Comparison of ENCODE assay signal across 1 cellular context in the genomic region with DNA sequence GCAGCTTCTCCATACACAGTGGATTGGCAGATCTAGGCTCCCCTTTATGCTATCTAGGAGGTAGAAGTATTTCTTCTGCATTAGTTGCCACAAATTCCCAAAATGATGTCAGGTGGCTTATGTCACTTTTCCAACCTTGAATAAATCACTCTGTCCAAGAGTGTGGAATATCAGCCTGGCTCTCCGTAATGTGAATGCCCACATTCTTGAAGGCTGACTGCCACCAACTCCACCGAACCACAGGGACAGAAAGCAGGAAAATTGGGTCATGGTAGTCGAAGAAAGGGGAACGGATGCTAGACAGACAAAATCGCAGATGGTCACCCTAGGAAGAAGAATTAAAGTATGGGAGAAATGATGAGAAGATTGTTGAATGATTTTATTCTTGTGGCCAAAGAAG.
TF ChIP-seq lines count a peak whose summit lies in the region.

No MANE protein-coding gene starts in this region.

TF ChIP-seq in SK-N-SH treated with all-trans-retinoic acid at 6 μM for 48 hours, 23 proteins besides CTCF, POLR2A, EP300 and RAD21 (continued from another document):
- TF ChIP-seq, protein P1, sequence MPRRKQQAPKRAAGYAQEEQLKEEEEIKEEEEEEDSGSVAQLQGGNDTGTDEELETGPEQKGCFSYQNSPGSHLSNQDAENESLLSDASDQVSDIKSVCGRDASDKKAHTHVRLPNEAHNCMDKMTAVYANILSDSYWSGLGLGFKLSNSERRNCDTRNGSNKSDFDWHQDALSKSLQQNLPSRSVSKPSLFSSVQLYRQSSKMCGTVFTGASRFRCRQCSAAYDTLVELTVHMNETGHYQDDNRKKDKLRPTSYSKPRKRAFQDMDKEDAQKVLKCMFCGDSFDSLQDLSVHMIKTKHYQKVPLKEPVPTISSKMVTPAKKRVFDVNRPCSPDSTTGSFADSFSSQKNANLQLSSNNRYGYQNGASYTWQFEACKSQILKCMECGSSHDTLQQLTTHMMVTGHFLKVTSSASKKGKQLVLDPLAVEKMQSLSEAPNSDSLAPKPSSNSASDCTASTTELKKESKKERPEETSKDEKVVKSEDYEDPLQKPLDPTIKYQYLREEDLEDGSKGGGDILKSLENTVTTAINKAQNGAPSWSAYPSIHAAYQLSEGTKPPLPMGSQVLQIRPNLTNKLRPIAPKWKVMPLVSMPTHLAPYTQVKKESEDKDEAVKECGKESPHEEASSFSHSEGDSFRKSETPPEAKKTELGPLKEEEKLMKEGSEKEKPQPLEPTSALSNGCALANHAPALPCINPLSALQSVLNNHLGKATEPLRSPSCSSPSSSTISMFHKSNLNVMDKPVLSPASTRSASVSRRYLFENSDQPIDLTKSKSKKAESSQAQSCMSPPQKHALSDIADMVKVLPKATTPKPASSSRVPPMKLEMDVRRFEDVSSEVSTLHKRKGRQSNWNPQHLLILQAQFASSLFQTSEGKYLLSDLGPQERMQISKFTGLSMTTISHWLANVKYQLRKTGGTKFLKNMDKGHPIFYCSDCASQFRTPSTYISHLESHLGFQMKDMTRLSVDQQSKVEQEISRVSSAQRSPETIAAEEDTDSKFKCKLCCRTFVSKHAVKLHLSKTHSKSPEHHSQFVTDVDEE (CRISPR knock-in tag; IDR thresholded peaks at IDR 0.05): no peak
- TF ChIP-seq, protein P2, sequence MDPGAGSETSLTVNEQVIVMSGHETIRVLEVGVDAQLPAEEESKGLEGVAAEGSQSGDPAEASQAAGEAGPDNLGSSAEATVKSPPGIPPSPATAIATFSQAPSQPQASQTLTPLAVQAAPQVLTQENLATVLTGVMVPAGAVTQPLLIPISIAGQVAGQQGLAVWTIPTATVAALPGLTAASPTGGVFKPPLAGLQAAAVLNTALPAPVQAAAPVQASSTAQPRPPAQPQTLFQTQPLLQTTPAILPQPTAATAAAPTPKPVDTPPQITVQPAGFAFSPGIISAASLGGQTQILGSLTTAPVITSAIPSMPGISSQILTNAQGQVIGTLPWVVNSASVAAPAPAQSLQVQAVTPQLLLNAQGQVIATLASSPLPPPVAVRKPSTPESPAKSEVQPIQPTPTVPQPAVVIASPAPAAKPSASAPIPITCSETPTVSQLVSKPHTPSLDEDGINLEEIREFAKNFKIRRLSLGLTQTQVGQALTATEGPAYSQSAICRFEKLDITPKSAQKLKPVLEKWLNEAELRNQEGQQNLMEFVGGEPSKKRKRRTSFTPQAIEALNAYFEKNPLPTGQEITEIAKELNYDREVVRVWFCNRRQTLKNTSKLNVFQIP (CRISPR knock-in tag; IDR thresholded peaks at IDR 0.05; ENCODE audit: borderline replicate concordance, low read depth): no peak
- TF ChIP-seq ARNTL (CRISPR knock-in tag; IDR thresholded peaks at IDR 0.05; ENCODE audit: borderline replicate concordance, low read depth): no peak
- no peak for TF ChIP-seq ZNF8 (CRISPR knock-in tag; IDR thresholded peaks at IDR 0.05)
- no peak for TF ChIP-seq CSDC2 (CRISPR knock-in tag; IDR thresholded peaks at IDR 0.05)
- no peak for TF ChIP-seq PPARA (CRISPR knock-in tag; IDR thresholded peaks at IDR 0.05; ENCODE audit: borderline replicate concordance)
